9 cellular contexts compared by ENCODE assay signal in genomic region chr17:71085238-71086033, GRCh38.
DNase-seq lines count a peak whose midpoint lies in the region; ATAC-seq and TF ChIP-seq lines count a peak whose summit lies in the region.
"Had no signal": no experiment of that assay in that cellular context is flagged by ENCODE, and none has a peak within 500 bp of the region (broad histone marks: within the 10 kb centered on the region; RNA-seq: fewer than 3 reads in every experiment).

No MANE protein-coding gene starts in this region.

- H2AFZ ChIP-seq in OCI-LY3 (ENCODE audit: low read depth, low read length), result no peak overlapping the region

- TF ChIP-seq CTCF in GM12873 (IDR thresholded peaks at IDR 0.05; ENCODE audit: insufficient read depth, low read depth, low read length, missing control alignments) (peak; percentile 50), OCI-LY3 (IDR thresholded peaks at IDR 0.05; ENCODE audit: low read depth, low read length) (peak; percentile 65), foreskin fibroblast (IDR thresholded peaks at IDR 0.05; ENCODE audit: low read depth, low read length) (peak; percentile 18)

- no peak for ATAC-seq in HG02884 (IDR thresholded peaks at IDR 0.05; ENCODE audit: unreplicated experiment)

- H3K27ac ChIP-seq in OCI-LY3 (ENCODE audit: low read length), result no peak overlapping the region

- no peak overlapping the region for H3K4me2 ChIP-seq in OCI-LY3 (ENCODE audit: low read length)

- H3K27me3 ChIP-seq in OCI-LY3 (ENCODE audit: low read depth, low read length), result no peaks in the 10 kb centered on the region

- H3K79me2 ChIP-seq in OCI-LY3 (ENCODE audit: low read length), result no peaks in the 10 kb centered on the region

- H3K36me3 ChIP-seq in OCI-LY3 (replicated peaks; ENCODE audit: low read depth, low read length), result no peaks in the 10 kb centered on the region

- no peak overlapping the region for H3K9ac ChIP-seq in OCI-LY3 (ENCODE audit: low read length)

- H3K9me3 ChIP-seq in OCI-LY3 (ENCODE audit: insufficient read depth, low read length), result no peaks in the 10 kb centered on the region

- 0 out of 2 replicates have a peak, but pooled peaks cover 3% of the 10 kb centered on the region for H3K4me1 ChIP-seq in OCI-LY3 (ENCODE audit: low read length)

- H3K4me3 ChIP-seq in OCI-LY3 (ENCODE audit: low read length), result no peak overlapping the region
- no peak overlapping the region for H3K4me3 ChIP-seq in foreskin fibroblast (ENCODE audit: low read depth in 1 of 2, low read length in 2 of 2)

- DNase-seq in AG08396 (ENCODE audit: low spot score), result peak; percentile 6
- peak in 1 of 2 donors; percentile 21 for DNase-seq in foreskin fibroblast
- no peak for DNase-seq in kidney glomerular epithelial cell (lab: John Stamatoyannopoulos, UW)
- DNase-seq in NCI-H187 treated with DMSO at 0.1 percent for 48 hours (lab: John Stamatoyannopoulos, UW), result no peak
- no peak for DNase-seq in T-helper 1 cell
- DNase-seq: aorta had no signal

- no peaks in the 10 kb centered on the region for H4K20me1 ChIP-seq in OCI-LY3 (ENCODE audit: insufficient read depth, low read length)
